In the genomic region with DNA sequence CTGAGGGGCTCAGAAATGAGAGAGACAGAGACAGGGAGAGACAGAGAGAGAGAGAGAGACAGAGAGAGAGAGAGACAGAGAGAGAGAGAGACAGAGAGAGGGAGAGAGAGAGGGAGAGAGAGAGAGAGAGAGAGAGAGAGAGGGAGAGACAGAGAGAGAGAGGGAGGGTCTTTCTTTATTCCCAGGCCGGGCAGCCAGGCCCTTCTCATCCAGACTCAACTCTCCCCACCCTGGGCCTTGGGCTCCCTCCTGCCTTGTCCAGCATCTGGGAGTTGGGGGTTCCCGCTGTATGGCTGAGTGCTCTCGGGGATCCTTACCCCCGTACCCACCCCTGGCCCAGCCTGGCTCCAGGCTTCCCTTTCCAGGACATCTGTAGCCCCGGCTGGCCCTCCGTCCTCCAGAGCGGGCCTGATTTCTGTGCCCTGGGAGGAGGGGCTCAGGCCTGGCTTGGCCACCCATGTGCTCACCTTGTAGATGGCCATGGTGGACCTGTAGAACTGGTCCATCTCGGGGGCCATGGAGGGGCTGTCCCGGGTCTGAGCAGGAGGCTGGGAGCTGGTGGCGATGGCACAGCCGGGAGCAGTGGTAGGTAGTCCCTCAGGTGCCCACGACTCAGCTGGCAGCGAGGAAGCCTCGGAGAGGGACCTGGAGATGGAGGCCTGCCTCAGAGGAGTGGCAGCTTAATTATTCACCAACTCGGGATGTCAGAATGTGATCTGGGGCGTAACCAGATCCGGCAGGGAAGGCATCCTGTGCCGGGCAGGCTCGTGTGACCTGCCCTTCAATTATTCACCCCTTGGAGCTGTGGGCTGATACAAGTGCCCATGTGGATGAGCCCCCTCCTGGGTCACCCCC, we compare ENCODE assay signal across 11 cellular contexts. TPM values are rescaled to one million over a fixed set of nuclear protein-coding genes. Genes with fewer than 3 reads are reported as not detected.
DNase-seq lines count a peak whose midpoint lies in the region; ATAC-seq and TF ChIP-seq lines count a peak whose summit lies in the region.
"Had no signal": no experiment of that assay in that cellular context is flagged by ENCODE, and none has a peak within 500 bp of the region (broad histone marks: within the 10 kb centered on the region; RNA-seq: fewer than 3 reads in every experiment).

A gene with protein sequence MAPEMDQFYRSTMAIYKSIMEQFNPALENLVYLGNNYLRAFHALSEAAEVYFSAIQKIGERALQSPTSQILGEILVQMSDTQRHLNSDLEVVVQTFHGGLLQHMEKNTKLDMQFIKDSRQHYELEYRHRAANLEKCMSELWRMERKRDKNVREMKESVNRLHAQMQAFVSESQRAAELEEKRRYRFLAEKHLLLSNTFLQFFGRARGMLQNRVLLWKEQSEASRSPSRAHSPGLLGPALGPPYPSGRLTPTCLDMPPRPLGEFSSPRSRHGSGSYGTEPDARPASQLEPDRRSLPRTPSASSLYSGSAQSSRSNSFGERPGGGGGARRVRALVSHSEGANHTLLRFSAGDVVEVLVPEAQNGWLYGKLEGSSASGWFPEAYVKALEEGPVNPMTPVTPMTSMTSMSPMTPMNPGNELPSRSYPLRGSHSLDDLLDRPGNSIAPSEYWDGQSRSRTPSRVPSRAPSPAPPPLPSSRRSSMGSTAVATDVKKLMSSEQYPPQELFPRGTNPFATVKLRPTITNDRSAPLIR (minus strand): TSS at position 677 of the 855 bp plus-strand sequence. CDS start 159 bp downstream, at position 518.

- H3K27me3 Mint-ChIP-seq in activated CD8-positive, alpha-beta T cell treated with anti-CD3 and anti-CD28 coated beads, Interleukin-2, amount 10 ng/mL, durations not matched to agents 7 days and 5 days (ENCODE audit: low read depth): no peaks in the 10 kb centered on the region
- peaks cover 1 to 5% (median 5%) of the 10 kb centered on the region in 3 donors for H3K27me3 Mint-ChIP-seq in CD14-positive monocyte (ENCODE audit: low read depth in 3 of 3)

- no peaks in the 10 kb centered on the region for H3K27me3 ChIP-seq in left ventricle myocardium inferior (ENCODE audit: low read depth)
- H3K27me3 ChIP-seq in left lung: no peaks in the 10 kb centered on the region
- H3K27me3 ChIP-seq: pancreas, thyroid gland had no signal

- H3K36me3 Mint-ChIP-seq in activated CD8-positive, alpha-beta T cell treated with anti-CD3 and anti-CD28 coated beads, Interleukin-2, amount 10 ng/mL, durations not matched to agents 7 days and 5 days (ENCODE audit: low read depth): no peaks in the 10 kb centered on the region
- no peaks in the 10 kb centered on the region for H3K36me3 Mint-ChIP-seq in CD14-positive monocyte

- H3K27ac ChIP-seq in left ventricle myocardium inferior (replicated peaks) (no peak within 1 kb of the TSS), left lung (no peak within 1 kb of the TSS)
- H3K27ac ChIP-seq: pancreas, thyroid gland had no signal

- POLR2A ChIA-PET in activated CD8-positive, alpha-beta T cell treated with anti-CD3 and anti-CD28 coated beads, Interleukin-2, amount 10 ng/mL, durations not matched to agents 7 days and 5 days (lab: Charles Lee): no interaction called here

- H3K27ac Mint-ChIP-seq in activated CD8-positive, alpha-beta T cell treated with anti-CD3 and anti-CD28 coated beads, Interleukin-2, amount 10 ng/mL, durations not matched to agents 7 days and 5 days: peak within 1 kb of the TSS; percentile 76
- no peak within 1 kb of the TSS for H3K27ac Mint-ChIP-seq in CD14-positive monocyte

- intact Hi-C loops in Right ventricle myocardium inferior (cut with DNase I): loop anchor here (5.0 to 10.0 kb wide), 2 partner anchors 55 to 122 kb away; no protein-coding TSS in a partner anchor
- intact Hi-C loops in left ventricle myocardium inferior (cut with micrococcal nuclease): no loop called here
- intact Hi-C loops in left lung (cut with DNase I): loop anchor here in 1 of 2 donors (10.0 kb wide), 1 partner anchor 245 kb away; no protein-coding TSS in a partner anchor
- intact Hi-C loops in CD14-positive monocyte (cut with micrococcal nuclease): loop anchor here (5.0 kb wide), 2 partner anchors 38 to 242 kb away; no protein-coding TSS in a partner anchor

- H3K36me3 ChIP-seq in left ventricle myocardium inferior (peaks cover 10% of the 10 kb centered on the region), left lung (no peaks in the 10 kb centered on the region)
- H3K36me3 ChIP-seq: pancreas, thyroid gland had no signal

- H3K4me1 Mint-ChIP-seq in activated CD8-positive, alpha-beta T cell treated with anti-CD3 and anti-CD28 coated beads, Interleukin-2, amount 10 ng/mL, durations not matched to agents 7 days and 5 days (ENCODE audit: low read depth): peaks cover 11% of the 10 kb centered on the region
- H3K4me1 Mint-ChIP-seq in CD14-positive monocyte: no peaks in the 10 kb centered on the region

- TF ChIP-seq CTCF in left ventricle myocardium inferior (IDR thresholded peaks at IDR 0.05; ENCODE audit: borderline replicate concordance): no peak
- TF ChIP-seq CTCF in left lung (IDR thresholded peaks at IDR 0.05): no peak
- TF ChIP-seq CTCF in CD14-positive monocyte (IDR thresholded peaks at IDR 0.05): no peak

- H3K9me3 ChIP-seq in left ventricle myocardium inferior (replicated peaks): no peaks in the 10 kb centered on the region
- H3K9me3 ChIP-seq in left lung: no peaks in the 10 kb centered on the region
- H3K9me3 ChIP-seq: pancreas, thyroid gland had no signal

- no peak within 1 kb of the TSS for H3K4me3 ChIP-seq in left ventricle myocardium inferior
- H3K4me3 ChIP-seq in left lung: no peak within 1 kb of the TSS
- H3K4me3 ChIP-seq: pancreas, thyroid gland had no signal

- peaks cover 11% of the 10 kb centered on the region for H3K4me1 ChIP-seq in left ventricle myocardium inferior
- peaks cover 0 to 6% of the 10 kb centered on the region in 2 donors for H3K4me1 ChIP-seq in left lung
- H3K4me1 ChIP-seq: thyroid gland had no signal

- ATAC-seq in Right ventricle myocardium inferior (no peak), left lung (peak; percentile 10), GM19467 (IDR thresholded peaks at IDR 0.05; ENCODE audit: unreplicated experiment) (no peak)
- ATAC-seq in activated CD8-positive, alpha-beta T cell treated with anti-CD3 and anti-CD28 coated beads, Interleukin-2, amount 10 ng/mL, durations not matched to agents 7 days and 5 days: no peak

- no peaks in the 10 kb centered on the region for H3K9me3 Mint-ChIP-seq in activated CD8-positive, alpha-beta T cell treated with anti-CD3 and anti-CD28 coated beads, Interleukin-2, amount 10 ng/mL, durations not matched to agents 7 days and 5 days (ENCODE audit: insufficient read depth)
- H3K9me3 Mint-ChIP-seq in CD14-positive monocyte: peaks cover 0 to 2% (median 0%) of the 10 kb centered on the region in 7 donors

- peak within 1 kb of the TSS; percentile 40 for H3K4me3 Mint-ChIP-seq in activated CD8-positive, alpha-beta T cell treated with anti-CD3 and anti-CD28 coated beads, Interleukin-2, amount 10 ng/mL, durations not matched to agents 7 days and 5 days
- no peak within 1 kb of the TSS for H3K4me3 Mint-ChIP-seq in CD14-positive monocyte

- DNase-seq in Right ventricle myocardium inferior (ENCODE audit: missing footprints) (peak; percentile 20), left ventricle myocardium inferior (no peak), left lung (peak; percentile 23 to 55), ureter (ENCODE audit: low spot score) (peak; percentile 66), NCI-H1436 treated with DMSO at 0.1 percent for 48 hours (lab: John Stamatoyannopoulos, UW) (no peak), CD14-positive monocyte (ENCODE audit: low spot score) (no peak)
- DNase-seq in activated CD8-positive, alpha-beta T cell treated with anti-CD3 and anti-CD28 coated beads, Interleukin-2, amount 10 ng/mL, durations not matched to agents 7 days and 5 days: no peak
- DNase-seq: NCI-H2029, thyroid gland had no signal

- CTCF ChIA-PET in activated CD8-positive, alpha-beta T cell treated with anti-CD3 and anti-CD28 coated beads, Interleukin-2, amount 10 ng/mL, durations not matched to agents 7 days and 5 days (lab: Charles Lee): interaction anchor here (1.3 kb wide), 1 partner anchor 120 kb away, joined by 3 read pairs; no protein-coding TSS in a partner anchor

RNA-seq across cellular contexts. Expression of the gene that starts here (rescaled TPM):
- 0.30 TPM for total RNA-seq in Right ventricle myocardium inferior
- 0.16 TPM for total RNA-seq in left ventricle myocardium inferior
- total RNA-seq in activated CD8-positive, alpha-beta T cell treated with anti-CD3 and anti-CD28 coated beads, Interleukin-2, amount 10 ng/mL, durations not matched to agents 7 days and 5 days: under 1 TPM; 0.47 to 0.58 TPM
- under 1 TPM; 0.34 to 0.35 TPM for total RNA-seq in left lung
- total RNA-seq in ureter: 1.4 TPM
- polyA plus RNA-seq in CD14-positive monocyte: not detected

Comparison
In these comparisons a context has a peak if more than half of its experiments do, and no peak if none do; other contexts are left out.
1. Peak in DNase-seq in Right ventricle myocardium inferior; RNA of the gene not detected or under 1 TPM.
2. Peak in DNase-seq and ATAC-seq in left lung; RNA of the gene not detected or under 1 TPM.